Comparison of ENCODE assay signal across 10 cellular contexts in the genomic region with DNA sequence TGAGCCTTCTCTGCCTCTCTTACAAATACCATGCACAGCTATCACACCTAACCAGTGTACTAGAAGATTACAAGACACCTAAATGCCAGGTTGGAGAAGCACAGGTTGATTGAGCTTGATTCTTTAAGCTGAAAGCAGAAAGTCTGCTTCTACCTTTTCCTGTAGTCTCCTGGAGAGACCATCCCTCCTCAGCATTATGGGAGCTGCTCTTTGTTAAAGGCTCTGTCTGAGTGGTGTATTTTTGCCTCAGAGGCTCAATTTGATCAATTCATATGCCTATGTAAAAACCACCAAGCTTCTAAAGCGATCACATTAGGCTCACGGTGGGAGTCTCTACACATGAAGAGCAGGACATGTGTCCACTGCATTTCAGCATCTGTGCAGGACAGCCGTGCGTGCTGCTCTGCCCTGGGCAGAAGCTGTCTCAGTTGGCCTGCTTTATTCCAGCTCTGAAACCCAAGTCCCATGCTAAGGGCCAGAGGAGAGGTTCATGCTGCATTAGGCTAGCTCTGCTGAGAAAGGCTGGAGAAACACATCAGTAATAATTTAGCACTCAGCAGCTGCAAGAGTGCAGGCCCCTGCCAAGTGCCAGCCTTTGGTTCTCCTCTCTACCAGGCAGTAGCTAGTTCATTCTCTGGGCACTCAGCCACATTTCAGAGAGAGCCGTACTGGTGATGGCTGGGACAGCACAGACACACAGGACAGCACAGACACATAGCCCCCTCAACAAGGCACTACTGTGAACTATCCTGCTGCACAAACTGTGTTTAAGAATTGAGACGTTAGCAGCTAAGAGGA. TPM values are rescaled to one million over a fixed set of nuclear protein-coding genes. Genes with fewer than 3 reads are reported as not detected.
A peak's percentile ranks its signal among the peaks of the same experiment; 100 is the strongest.
DNase-seq lines count a peak whose midpoint lies in the region; ATAC-seq and TF ChIP-seq lines count a peak whose summit lies in the region.
"Had no signal": no experiment of that assay in that cellular context is flagged by ENCODE, and none has a peak within 500 bp of the region (broad histone marks: within the 10 kb centered on the region; RNA-seq: fewer than 3 reads in every experiment).

No MANE protein-coding gene starts in this region.

- no peak for TF ChIP-seq POLR2A in heart left ventricle (IDR thresholded peaks at IDR 0.05)
- no peak for TF ChIP-seq POLR2A in sigmoid colon (IDR thresholded peaks at IDR 0.05)

- DNase-seq in H4 (ENCODE audit: low spot score) (peak; percentile 9), NCI-H774 (lab: John Stamatoyannopoulos, UW) (peak; percentile 45), heart left ventricle (peak; percentile 59 to 88 (median 76)), sigmoid colon (peak; percentile 71), activated gamma-delta T cell treated with Interleukin-2 at 50 U/mL for 16 hours (no peak), HK-2 (ENCODE audit: unreplicated experiment) (no peak)
- DNase-seq in activated CD4-positive, alpha-beta T cell treated with anti-CD3 and anti-CD28 coated beads for 4 hours, result no peak
- no peak for DNase-seq in activated CD8-positive, alpha-beta T cell treated with anti-CD3 and anti-CD28 coated beads, Interleukin-2, amount 10 ng/mL, durations not matched to agents 7 days and 5 days

- H3K4me3 Mint-ChIP-seq in activated CD8-positive, alpha-beta T cell treated with anti-CD3 and anti-CD28 coated beads, Interleukin-2, amount 10 ng/mL, durations not matched to agents 7 days and 5 days, result no peak overlapping the region

- H3K9me3 Mint-ChIP-seq in activated CD8-positive, alpha-beta T cell treated with anti-CD3 and anti-CD28 coated beads, Interleukin-2, amount 10 ng/mL, durations not matched to agents 7 days and 5 days (ENCODE audit: insufficient read depth), result no peaks in the 10 kb centered on the region

- H3K4me1 Mint-ChIP-seq in activated CD8-positive, alpha-beta T cell treated with anti-CD3 and anti-CD28 coated beads, Interleukin-2, amount 10 ng/mL, durations not matched to agents 7 days and 5 days (ENCODE audit: low read depth), result peaks cover 2% of the 10 kb centered on the region

- TF ChIP-seq EP300 in sigmoid colon (IDR thresholded peaks at IDR 0.05), result no peak

- 48 to 51% (median 49%) methylated on average over 6 of the region's 6 CpGs for WGBS in heart left ventricle, 4 donors
- WGBS in sigmoid colon, 2 donors, result 80 to 81% methylated on average over 6 of the region's 6 CpGs

- H3K27ac ChIP-seq in heart left ventricle (peak overlapping the region in 3 of 12 donors; percentile 20 to 61 (median 53)), sigmoid colon (no peak overlapping the region)
- H3K27ac ChIP-seq: neutrophil, RWPE1 had no signal

- H3K27ac Mint-ChIP-seq in activated CD8-positive, alpha-beta T cell treated with anti-CD3 and anti-CD28 coated beads, Interleukin-2, amount 10 ng/mL, durations not matched to agents 7 days and 5 days, result no peak overlapping the region

- no peaks in the 10 kb centered on the region for H3K27me3 Mint-ChIP-seq in activated CD8-positive, alpha-beta T cell treated with anti-CD3 and anti-CD28 coated beads, Interleukin-2, amount 10 ng/mL, durations not matched to agents 7 days and 5 days (ENCODE audit: low read depth)

- intact Hi-C loops in heart left ventricle (cut with DNase I), result no loop called here
- intact Hi-C loops in sigmoid colon (cut with DNase I), result no loop called here

- CTCF ChIA-PET in activated CD8-positive, alpha-beta T cell treated with anti-CD3 and anti-CD28 coated beads, Interleukin-2, amount 10 ng/mL, durations not matched to agents 7 days and 5 days (lab: Charles Lee), result no interaction called here

- ATAC-seq in heart left ventricle, result peak; percentile 98 to 99 (median 99)
- no peak for ATAC-seq in activated CD8-positive, alpha-beta T cell treated with anti-CD3 and anti-CD28 coated beads, Interleukin-2, amount 10 ng/mL, durations not matched to agents 7 days and 5 days

- H3K4me1 ChIP-seq in heart left ventricle (peaks cover 0 to 26% (median 8%) of the 10 kb centered on the region in 12 donors), sigmoid colon (peaks cover 0 to 9% (median 4%) of the 10 kb centered on the region in 4 donors)

- POLR2A ChIA-PET in activated CD8-positive, alpha-beta T cell treated with anti-CD3 and anti-CD28 coated beads, Interleukin-2, amount 10 ng/mL, durations not matched to agents 7 days and 5 days (lab: Charles Lee), result no interaction called here

- H3K36me3 ChIP-seq in heart left ventricle, result no peaks in the 10 kb centered on the region
- no peaks in the 10 kb centered on the region for H3K36me3 ChIP-seq in sigmoid colon
- H3K36me3 ChIP-seq: neutrophil had no signal

- TF ChIP-seq CTCF in heart left ventricle (IDR thresholded peaks at IDR 0.05) (no peak), sigmoid colon (IDR thresholded peaks at IDR 0.05) (no peak)

- H3K9me3 ChIP-seq in heart left ventricle (no peaks in the 10 kb centered on the region), sigmoid colon (no peaks in the 10 kb centered on the region)
- H3K9me3 ChIP-seq: neutrophil had no signal

- H3K27me3 ChIP-seq in heart left ventricle, result no peaks in the 10 kb centered on the region
- H3K27me3 ChIP-seq in sigmoid colon, result no peaks in the 10 kb centered on the region
- H3K27me3 ChIP-seq: neutrophil had no signal

- H3K4me3 ChIP-seq in heart left ventricle (no peak overlapping the region), sigmoid colon (no peak overlapping the region)

- no peaks in the 10 kb centered on the region for H3K36me3 Mint-ChIP-seq in activated CD8-positive, alpha-beta T cell treated with anti-CD3 and anti-CD28 coated beads, Interleukin-2, amount 10 ng/mL, durations not matched to agents 7 days and 5 days (ENCODE audit: low read depth)

RNA-seq across cellular contexts. Expression of gene TMEM167A, which starts 41.6 kb away (rescaled TPM):
- total RNA-seq in H4 (2014; rRNA removed; shearing (Covaris generic)), result 175 and 177 TPM in 2 replicates
- total RNA-seq in heart left ventricle (10 to 100 TPM; 21.4 to 62.7 (median 48.4) TPM), sigmoid colon (10 to 100 TPM; 21.9 to 30.3 (median 22.8) TPM)
- polyA plus RNA-seq in heart left ventricle (10 to 100 TPM; 16.7 to 49.0 TPM), sigmoid colon (10 to 100 TPM; 30.6 to 61.3 (median 34.8) TPM)
- 10 to 100 TPM; 76.6 to 80.1 TPM for total RNA-seq in activated CD8-positive, alpha-beta T cell treated with anti-CD3 and anti-CD28 coated beads, Interleukin-2, amount 10 ng/mL, durations not matched to agents 7 days and 5 days

RNA-seq across cellular contexts. Expression of gene XRCC4, which starts 41.8 kb away (rescaled TPM):
- total RNA-seq in H4 (2014; rRNA removed; shearing (Covaris generic)), result 21.5 and 22.9 TPM in 2 replicates
- 10 to 100 TPM in 3 of 9 donors, 1 to 10 TPM in 6; 3.3 to 50.5 (median 8.0) TPM for total RNA-seq in heart left ventricle
- 10 to 100 TPM in 1 of 2 donors, 1 to 10 TPM in 1; 3.4 to 22.0 TPM for polyA plus RNA-seq in heart left ventricle
- total RNA-seq in sigmoid colon, result 1 to 10 TPM; 4.6 to 7.6 (median 5.8) TPM
- polyA plus RNA-seq in sigmoid colon, result 10 to 100 TPM in 2 of 3 donors, 1 to 10 TPM in 1; 8.9 to 11.3 (median 10.8) TPM
- total RNA-seq in activated CD8-positive, alpha-beta T cell treated with anti-CD3 and anti-CD28 coated beads, Interleukin-2, amount 10 ng/mL, durations not matched to agents 7 days and 5 days, result 10 to 100 TPM; 12.6 to 13.4 TPM

Comparison
In these comparisons a context has a peak if more than half of its experiments do, and no peak if none do; other contexts are left out.
1. DNase-seq: peak in H4 (single experiment), NCI-H774 (single experiment), heart left ventricle (5 of 5) and sigmoid colon (single experiment); none in activated gamma-delta T cell treated with Interleukin-2 at 50 U/mL for 16 hours (single experiment), activated CD4-positive, alpha-beta T cell treated with anti-CD3 and anti-CD28 coated beads for 4 hours (0 of 2), activated CD8-positive, alpha-beta T cell treated with anti-CD3 and anti-CD28 coated beads, Interleukin-2, amount 10 ng/mL, durations not matched to agents 7 days and 5 days (single experiment) and HK-2 (single experiment).